Comparison of ENCODE assay signal across 1 cellular context in genomic region chr11:61090521-61090920, GRCh38.
TF ChIP-seq lines count a peak whose summit lies in the region.

No MANE protein-coding gene starts in this region.

TF ChIP-seq in K562, 482 proteins besides CTCF, POLR2A, EP300 and RAD21:
- TF ChIP-seq THRAP3 (IDR thresholded peaks at IDR 0.05; ENCODE audit: borderline replicate concordance) (no peak), HDAC8 (tag; IDR thresholded peaks at IDR 0.05) (no peak), RBM39 (optimal IDR thresholded peaks at IDR 0.05; ENCODE audit: low read depth, low read length) (no peak), STAT6 (CRISPR knock-in tag; IDR thresholded peaks at IDR 0.05) (no peak), ZNF707 (CRISPR knock-in tag; conservative IDR thresholded peaks at IDR 0.05) (no peak), GTF2E2 (tag; IDR thresholded peaks at IDR 0.05) (no peak), PHF8 (IDR thresholded peaks at IDR 0.05; ENCODE audit: borderline replicate concordance, low read length) (no peak)
